8 cellular contexts compared by ENCODE assay signal in the genomic region with DNA sequence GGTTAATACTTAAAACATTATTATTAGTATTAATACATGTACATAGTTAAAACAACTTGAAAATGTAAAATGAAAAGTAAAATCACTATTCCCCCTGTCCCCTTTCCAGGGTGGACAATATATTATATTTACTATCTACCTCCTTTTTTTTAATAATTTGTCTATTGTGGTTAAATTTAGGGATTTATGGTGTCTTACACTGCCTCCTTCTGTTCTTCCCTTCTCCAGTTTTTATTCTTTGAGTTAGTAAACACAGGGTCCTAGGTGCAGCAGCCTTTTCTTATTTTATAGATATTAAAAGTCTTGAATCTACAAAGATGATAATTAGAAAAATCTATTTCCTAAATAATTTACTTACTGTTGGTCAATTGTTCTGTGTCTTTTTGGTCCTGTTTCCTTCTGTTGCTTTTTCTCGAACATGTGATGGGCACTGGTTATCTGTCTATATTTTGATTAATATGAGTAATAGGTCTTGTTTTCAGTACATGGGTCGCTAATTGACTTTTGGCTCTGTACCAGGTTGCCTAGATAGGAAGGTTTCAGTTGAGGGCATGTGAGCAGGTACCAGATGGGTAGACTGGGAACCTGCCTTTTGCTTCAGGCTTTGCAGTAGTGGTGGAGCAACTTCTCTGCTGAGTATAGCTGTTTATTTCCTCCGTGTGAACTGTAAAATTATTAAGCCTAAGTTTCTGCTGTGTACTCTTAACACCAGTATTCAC. TPM values are rescaled to one million over a fixed set of nuclear protein-coding genes. Genes with fewer than 3 reads are reported as not detected.
DNase-seq lines count a peak whose midpoint lies in the region; ATAC-seq and TF ChIP-seq lines count a peak whose summit lies in the region.

No MANE protein-coding gene starts in this region.

- H3K27ac Mint-ChIP-seq in brain: peak overlapping the region; percentile 97 to 100 (median 98)

- H3K27me3 Mint-ChIP-seq in brain: peaks cover 15% of the 10 kb centered on the region

- no peak overlapping the region for H3K18ac ChIP-seq in mesenchymal stem cell (ENCODE audit: low read depth in 1 of 2, low read length in 2 of 2)

- H2AFZ ChIP-seq in mesenchymal stem cell (ENCODE audit: low read depth, low read length): no peak overlapping the region

- DNase-seq in NCI-H2081 (lab: John Stamatoyannopoulos, UW) (peak; percentile 1 to 12), NCI-H2081 treated with DMSO at 0.1 percent for 48 hours (lab: John Stamatoyannopoulos, UW) (no peak), NCI-H1694 treated with DMSO at 0.1 percent for 48 hours (lab: John Stamatoyannopoulos, UW) (peak; percentile 46), mesenchymal stem cell (peak; percentile 30), aorta (no peak)

- peaks cover 48% of the 10 kb centered on the region for H3K4me1 Mint-ChIP-seq in brain

- no peak overlapping the region for H2BK12ac ChIP-seq in mesenchymal stem cell (ENCODE audit: low read length in 2 of 2)

- peak overlapping the region; percentile 4 for H4K8ac ChIP-seq in mesenchymal stem cell (ENCODE audit: low read length)

- H3K36me3 Mint-ChIP-seq in brain: no peaks in the 10 kb centered on the region

- no peak overlapping the region for H2BK15ac ChIP-seq in mesenchymal stem cell (ENCODE audit: low read depth, poor library complexity, severe bottlenecking)

- no peak overlapping the region for H3K14ac ChIP-seq in mesenchymal stem cell (ENCODE audit: low read length in 2 of 2)

- intact Hi-C loops in aorta (cut with DNase I): loop anchor here (5.0 kb wide), 2 partner anchors 36 to 46 kb away; no protein-coding TSS in a partner anchor

- H3K9me3 Mint-ChIP-seq in brain: peaks cover 0 to 8% (median 4%) of the 10 kb centered on the region in 5 experiments

- 70% methylated on average over 2 of the region's 3 CpGs for WGBS in mesenchymal stem cell
- 15 to 18% methylated on average over 3 of the region's 3 CpGs for WGBS in aorta, 2 donors

- peak overlapping the region; percentile 91 to 100 (median 94) for H3K4me3 Mint-ChIP-seq in brain

- no peak overlapping the region for H3K4ac ChIP-seq in mesenchymal stem cell (ENCODE audit: low read depth in 1 of 2, low read length in 2 of 2)

- H3K4me1 ChIP-seq in mesenchymal stem cell (ENCODE audit: control insufficient read depth, insufficient read depth, low read depth, low read length) (peaks cover 13% of the 10 kb centered on the region), aorta (ENCODE audit: control insufficient read depth in 1 of 2, insufficient read depth in 2 of 2, low read length in 2 of 2) (peaks cover 1 to 3% of the 10 kb centered on the region in 2 donors)

- H3K27me3 ChIP-seq in mesenchymal stem cell (ENCODE audit: control insufficient read depth in 1 of 2, insufficient read depth in 1 of 2, low read length in 2 of 2): no peaks in the 10 kb centered on the region
- no peaks in the 10 kb centered on the region for H3K27me3 ChIP-seq in aorta (ENCODE audit: control insufficient read depth in 1 of 2, insufficient read depth in 2 of 2, low read length in 1 of 2)

- H3K23ac ChIP-seq in mesenchymal stem cell (ENCODE audit: low read length in 2 of 2): no peak overlapping the region

- TF ChIP-seq CTCF in brain (conservative IDR thresholded peaks at IDR 0.05): peak in 1 of 2 experiments; percentile 43

- H3K9me3 ChIP-seq in mesenchymal stem cell (ENCODE audit: control insufficient read depth, low read length) (no peaks in the 10 kb centered on the region), aorta (ENCODE audit: control insufficient read depth, low read length) (no peaks in the 10 kb centered on the region)

- H3K36me3 ChIP-seq in mesenchymal stem cell (ENCODE audit: control insufficient read depth in 1 of 2, insufficient read depth in 2 of 2, low read depth in 1 of 2, low read length in 2 of 2): no peaks in the 10 kb centered on the region
- no peaks in the 10 kb centered on the region for H3K36me3 ChIP-seq in aorta (ENCODE audit: control insufficient read depth in 1 of 2, insufficient read depth in 2 of 2, low read length in 1 of 2)

- H2AK5ac ChIP-seq in mesenchymal stem cell (ENCODE audit: low read length, severe bottlenecking): no peak overlapping the region

- H3K4me3 ChIP-seq in mesenchymal stem cell (ENCODE audit: insufficient read depth in 1 of 2, low read depth in 1 of 2, low read length in 2 of 2) (peak overlapping the region in 1 of 2 experiments; percentile 91), aorta (ENCODE audit: low read length in 2 of 2) (peak overlapping the region; percentile 42 to 52)

- H3K27ac ChIP-seq in mesenchymal stem cell (ENCODE audit: low read length, poor library complexity, severe bottlenecking): no peak overlapping the region
- no peak overlapping the region for H3K27ac ChIP-seq in aorta (ENCODE audit: low read depth in 1 of 2, low read length in 2 of 2)

- H3K9ac ChIP-seq in mesenchymal stem cell (ENCODE audit: low read length): peak overlapping the region; percentile 97

- ATAC-seq in aorta (ENCODE audit: low FRiP score): no peak
- no peak for ATAC-seq in HG02885 (IDR thresholded peaks at IDR 0.05; ENCODE audit: poor library complexity, unreplicated experiment)
- ATAC-seq in HG03439 (IDR thresholded peaks at IDR 0.05; ENCODE audit: unreplicated experiment): no peak

- no peak overlapping the region for H2BK5ac ChIP-seq in mesenchymal stem cell (ENCODE audit: low read depth, low read length, poor library complexity, severe bottlenecking)

- peaks cover 3% of the 10 kb centered on the region for H3K79me1 ChIP-seq in mesenchymal stem cell (replicated peaks; ENCODE audit: low read length, poor library complexity, severe bottlenecking)

- H3K4me2 ChIP-seq in mesenchymal stem cell (ENCODE audit: low read length, poor library complexity, severe bottlenecking): no peak overlapping the region

- H4K91ac ChIP-seq in mesenchymal stem cell (ENCODE audit: low read length): no peak overlapping the region

- no peak overlapping the region for H2BK120ac ChIP-seq in mesenchymal stem cell (ENCODE audit: low read depth, low read length)

RNA-seq across cellular contexts. Expression of gene NUDT9, which starts 1.1 kb away (rescaled TPM):
- polyA plus RNA-seq in brain (ENCODE audit: insufficient read depth, low read depth, low replicate concordance): 24.9 TPM
- polyA plus RNA-seq in mesenchymal stem cell (2013, experiment 1 of 2): 35.9 TPM
- polyA plus RNA-seq in mesenchymal stem cell (2013, experiment 2 of 2): 34.7 TPM
- total RNA-seq in aorta: 10 to 100 TPM; 22.2 to 29.1 TPM
- 10 to 100 TPM; 38.7 to 39.0 TPM for polyA plus RNA-seq in aorta

RNA-seq across cellular contexts. Expression of gene HSD17B11, which starts 32.5 kb away (rescaled TPM):
- polyA plus RNA-seq in brain (ENCODE audit: insufficient read depth, low read depth, low replicate concordance) (39.5 TPM), aorta (10 to 100 TPM; 52.6 to 77.6 TPM)
- 31.5 TPM for polyA plus RNA-seq in mesenchymal stem cell (2013, experiment 1 of 2)
- 30.5 TPM for polyA plus RNA-seq in mesenchymal stem cell (2013, experiment 2 of 2)
- 10 to 100 TPM; 35.5 to 74.8 TPM for total RNA-seq in aorta

Comparison
In these comparisons a context has a peak if more than half of its experiments do, and no peak if none do; other contexts are left out.
1. DNase-seq: peak in NCI-H2081 (2 of 2), NCI-H1694 treated with DMSO at 0.1 percent for 48 hours (single experiment) and mesenchymal stem cell (single experiment); none in NCI-H2081 treated with DMSO at 0.1 percent for 48 hours (single experiment) and aorta (0 of 2).